8 cellular contexts compared by ENCODE assay signal in genomic region chr11:64762916-64763803, GRCh38. TPM values are rescaled to one million over a fixed set of nuclear protein-coding genes. Genes with fewer than 3 reads are reported as not detected.
DNase-seq lines count a peak whose midpoint lies in the region; ATAC-seq and TF ChIP-seq lines count a peak whose summit lies in the region.

No MANE protein-coding gene starts in this region.

- ATAC-seq in HCT116 (no peak), GM18873 (IDR thresholded peaks at IDR 0.05; ENCODE audit: low FRiP score, unreplicated experiment) (no peak)
- ATAC-seq in activated CD8-positive, alpha-beta T cell treated with anti-CD3 and anti-CD28 coated beads for 36 hours = peak; percentile 14

- H3K4me3 ChIP-seq in AG04449 (ENCODE audit: low read depth, low read length) = no peak overlapping the region
- H3K4me3 ChIP-seq in HCT116 (replicated peaks in 1 of 2; ENCODE audit: low read depth in 1 of 2, low read length in 2 of 2) = no peak overlapping the region
- peak overlapping the region; percentile 7 for H3K4me3 ChIP-seq in left ventricle myocardium inferior
- H3K4me3 ChIP-seq in skeletal muscle cell (ENCODE audit: low read depth, low read length) = no peak overlapping the region

- TF ChIP-seq POLR2A in HCT116 (IDR thresholded peaks at IDR 0.05; ENCODE audit: borderline replicate concordance, extremely low read depth, insufficient read depth, insufficient read length) = no peak

- no peak overlapping the region for H2AFZ ChIP-seq in HCT116 (ENCODE audit: low read depth, low read length, poor library complexity, severe bottlenecking)

- peaks cover 34% of the 10 kb centered on the region for H3K79me2 ChIP-seq in HCT116 (ENCODE audit: insufficient read depth, low read length)

- H3K4me1 Mint-ChIP-seq in activated CD8-positive, alpha-beta T cell treated with anti-CD3 and anti-CD28 coated beads for 36 hours (ENCODE audit: low read depth) = peaks cover 74% of the 10 kb centered on the region

- TF ChIP-seq RAD21 in HCT116 (IDR thresholded peaks at IDR 0.05; ENCODE audit: low read depth) = no peak

- peak; percentile 23 for DNase-seq in AG04449 (ENCODE audit: low read depth, low spot score)
- DNase-seq in HCT116 (ENCODE audit: low read depth, low spot score) = no peak
- peak; percentile 48 for DNase-seq in activated CD8-positive, alpha-beta T cell treated with anti-CD3 and anti-CD28 coated beads for 36 hours
- DNase-seq in left ventricle myocardium inferior = no peak
- DNase-seq in skeletal muscle cell (ENCODE audit: low read depth) = peak; percentile 32
- DNase-seq in DMS 273 (lab: John Stamatoyannopoulos, UW; ENCODE audit: unreplicated experiment) = no peak
- no peak for DNase-seq in HUDEP-2 (lab: John Stamatoyannopoulos, UW; ENCODE audit: unreplicated experiment in 76 of 76)

- H3K4me3 Mint-ChIP-seq in activated CD8-positive, alpha-beta T cell treated with anti-CD3 and anti-CD28 coated beads for 36 hours = no peak overlapping the region

- intact Hi-C loops in HCT116 (cut with micrococcal nuclease) (no loop called here), left ventricle myocardium inferior (cut with micrococcal nuclease) (no loop called here)
- intact Hi-C loops in activated CD8-positive, alpha-beta T cell treated with anti-CD3 and anti-CD28 coated beads for 36 hours (cut with micrococcal nuclease) = no loop called here

- CTCF ChIA-PET in AG04449 (lab: Yijun Ruan, JAX) = interaction anchor here (1.1 to 3.9 kb wide), 4 partner anchors 11 to 74 kb away, joined by 3 to 34 read pairs (median 5); no protein-coding TSS in a partner anchor
- CTCF ChIA-PET in HCT116 (lab: Charles Lee) = no interaction called here
- CTCF ChIA-PET in activated CD8-positive, alpha-beta T cell treated with anti-CD3 and anti-CD28 coated beads for 36 hours (lab: Charles Lee) = interaction anchor here (1.2 to 5.0 kb wide), 6 partner anchors 9 to 75 kb away, joined by 3 to 45 read pairs (median 11); partner anchors contain the start of genes RASGRP2 and SF1

- POLR2A ChIA-PET in AG04449 (lab: Yijun Ruan, JAX) (no interaction called here), HCT116 (lab: Charles Lee) (interaction anchor here (1.6 kb wide), 1 partner anchor 15 kb away, joined by 5 read pairs; the partner anchor contains the start of gene SF1)
- POLR2A ChIA-PET in activated CD8-positive, alpha-beta T cell treated with anti-CD3 and anti-CD28 coated beads for 36 hours (lab: Charles Lee) = interaction anchor here (1.3 to 24.1 kb wide), 4 partner anchors 10 to 26 kb away, joined by 3 to 331 read pairs (median 156); partner anchors contain the start of genes RASGRP2 and SF1

- H3K27me3 ChIP-seq in HCT116 (ENCODE audit: insufficient read depth, low read length) = no peaks in the 10 kb centered on the region
- H3K27me3 ChIP-seq in left ventricle myocardium inferior (ENCODE audit: low read depth) = no peaks in the 10 kb centered on the region

- H3K27ac ChIP-seq in HCT116 (ENCODE audit: low read depth, low read length) (peak overlapping the region; percentile 36; the same call in 1 of the 2 replicates), left ventricle myocardium inferior (replicated peaks) (peak overlapping the region; percentile 89)

- peaks cover 0 to 5% of the 10 kb centered on the region in 2 experiments; a peak in 1 of 4 replicates for H3K4me1 ChIP-seq in HCT116 (ENCODE audit: control insufficient read depth in 1 of 2, insufficient read depth in 2 of 2, low read length in 2 of 2)
- peaks cover 91% of the 10 kb centered on the region for H3K4me1 ChIP-seq in left ventricle myocardium inferior

- H3K27me3 Mint-ChIP-seq in activated CD8-positive, alpha-beta T cell treated with anti-CD3 and anti-CD28 coated beads for 36 hours = no peaks in the 10 kb centered on the region

- RAD21 ChIA-PET in HCT116 (lab: Charles Lee; ENCODE audit: low non-redundant PET in 1 of 2, low total read pairs in 2 of 2, uncharacterized antibody in 2 of 2, unreplicated experiment in 2 of 2) = no interaction called here

- no peak overlapping the region for H3K4me2 ChIP-seq in HCT116 (ENCODE audit: low read length)

- H4K20me1 ChIP-seq in HCT116 (ENCODE audit: insufficient read depth) = peaks cover 22% of the 10 kb centered on the region; the same call in 1 of the 2 replicates

- H3K27ac Mint-ChIP-seq in activated CD8-positive, alpha-beta T cell treated with anti-CD3 and anti-CD28 coated beads for 36 hours = peak overlapping the region; percentile 80

- H3K9me3 ChIP-seq in HCT116 (ENCODE audit: control insufficient read depth in 1 of 2, insufficient read depth in 1 of 2, low read depth in 1 of 2, low read length in 2 of 2) (no peaks in the 10 kb centered on the region), left ventricle myocardium inferior (replicated peaks) (no peaks in the 10 kb centered on the region)

- no TSS peak for BruUV-seq in HCT116 (replicated peaks; lab: Mats Ljungman, UMichigan)

- no peaks in the 10 kb centered on the region for H3K9me2 ChIP-seq in HCT116 (ENCODE audit: insufficient read depth)

- no peak for TF ChIP-seq CTCF in AG04449 (IDR thresholded peaks at IDR 0.05; ENCODE audit: insufficient read depth, low read length, missing control alignments)
- TF ChIP-seq CTCF in HCT116 (IDR thresholded peaks at IDR 0.05 in 2 of 3, conservative IDR thresholded peaks at IDR 0.05 in 1 of 3; ENCODE audit: borderline replicate concordance in 1 of 3, insufficient read depth in 1 of 3, low read depth in 2 of 3, low read length in 2 of 3) = no peak
- TF ChIP-seq CTCF in activated CD8-positive, alpha-beta T cell treated with anti-CD3 and anti-CD28 coated beads for 36 hours (IDR thresholded peaks at IDR 0.05) = no peak
- no peak for TF ChIP-seq CTCF in left ventricle myocardium inferior (IDR thresholded peaks at IDR 0.05; ENCODE audit: borderline replicate concordance)

- no peaks in the 10 kb centered on the region for H3K9me3 Mint-ChIP-seq in activated CD8-positive, alpha-beta T cell treated with anti-CD3 and anti-CD28 coated beads for 36 hours

- H3K36me3 Mint-ChIP-seq in activated CD8-positive, alpha-beta T cell treated with anti-CD3 and anti-CD28 coated beads for 36 hours (ENCODE audit: low read depth) = peaks cover 52% of the 10 kb centered on the region

- H3K36me3 ChIP-seq in HCT116 (ENCODE audit: control insufficient read depth in 1 of 2, insufficient read depth in 2 of 2, low read length in 2 of 2) = peaks cover 42 to 49% of the 10 kb centered on the region in 2 experiments
- peaks cover 51% of the 10 kb centered on the region for H3K36me3 ChIP-seq in left ventricle myocardium inferior

- no peak overlapping the region for H3K9ac ChIP-seq in HCT116 (ENCODE audit: low read length)

TF ChIP-seq in HCT116, 20 proteins besides CTCF, POLR2A, EP300 and RAD21 (continues in another document):
- TF ChIP-seq CBX3 (IDR thresholded peaks at IDR 0.05; ENCODE audit: low read depth) (no peak), JUND (IDR thresholded peaks at IDR 0.05) (no peak), ZFX (IDR thresholded peaks at IDR 0.05) (no peak), ZBTB33 (IDR thresholded peaks at IDR 0.05; ENCODE audit: extremely low read depth, insufficient replicate concordance, low read length) (no peak), ELF1 (IDR thresholded peaks at IDR 0.05; ENCODE audit: borderline replicate concordance, low read depth) (no peak), CEBPB (IDR thresholded peaks at IDR 0.05; ENCODE audit: low read depth) (no peak), SIN3A (IDR thresholded peaks at IDR 0.05; ENCODE audit: low read depth) (no peak), EZH2phosphoT487 (IDR thresholded peaks at IDR 0.05; ENCODE audit: borderline replicate concordance) (no peak), EGR1 (IDR thresholded peaks at IDR 0.05; ENCODE audit: low read depth) (no peak)
- TF ChIP-seq, protein P1, sequence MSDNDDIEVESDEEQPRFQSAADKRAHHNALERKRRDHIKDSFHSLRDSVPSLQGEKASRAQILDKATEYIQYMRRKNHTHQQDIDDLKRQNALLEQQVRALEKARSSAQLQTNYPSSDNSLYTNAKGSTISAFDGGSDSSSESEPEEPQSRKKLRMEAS (IDR thresholded peaks at IDR 0.05) = no peak
- TF ChIP-seq, protein P2, sequence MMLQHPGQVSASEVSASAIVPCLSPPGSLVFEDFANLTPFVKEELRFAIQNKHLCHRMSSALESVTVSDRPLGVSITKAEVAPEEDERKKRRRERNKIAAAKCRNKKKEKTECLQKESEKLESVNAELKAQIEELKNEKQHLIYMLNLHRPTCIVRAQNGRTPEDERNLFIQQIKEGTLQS (IDR thresholded peaks at IDR 0.05) = no peak

RNA-seq across cellular contexts. Expression of gene PYGM, which starts 3.4 kb away (rescaled TPM):
- total RNA-seq in HCT116 (2021; ENCODE audit: unreplicated experiment) = 1.7 TPM
- polyA plus RNA-seq in HCT116 (2012) = 0.51 and 0.56 TPM in 2 replicates
- total RNA-seq in activated CD8-positive, alpha-beta T cell treated with anti-CD3 and anti-CD28 coated beads for 36 hours = 1 to 10 TPM; 1.2 to 3.3 TPM
- 89.5 TPM for total RNA-seq in left ventricle myocardium inferior

RNA-seq across cellular contexts. Expression of gene SF1, which starts 15.2 kb away (rescaled TPM):
- total RNA-seq in HCT116 (2021; ENCODE audit: unreplicated experiment) = 403 TPM
- 177 and 219 TPM in 2 replicates for polyA plus RNA-seq in HCT116 (2012)
- 100 to 1,000 TPM; 325 to 342 TPM for total RNA-seq in activated CD8-positive, alpha-beta T cell treated with anti-CD3 and anti-CD28 coated beads for 36 hours
- 188 TPM for total RNA-seq in left ventricle myocardium inferior

RNA-seq across cellular contexts. Expression of gene RASGRP2, which starts 19.2 kb away (rescaled TPM):
- total RNA-seq in HCT116 (2021; ENCODE audit: unreplicated experiment) = 12.8 TPM
- 14.6 and 18.7 TPM in 2 replicates for polyA plus RNA-seq in HCT116 (2012)
- total RNA-seq in activated CD8-positive, alpha-beta T cell treated with anti-CD3 and anti-CD28 coated beads for 36 hours = 1 to 10 TPM; 7.8 to 8.2 TPM
- total RNA-seq in left ventricle myocardium inferior = 21.1 TPM

RNA-seq across cellular contexts. Expression of gene MAP4K2, which starts 39.9 kb away (rescaled TPM):
- total RNA-seq in HCT116 (2021; ENCODE audit: unreplicated experiment) (44.2 TPM), left ventricle myocardium inferior (7.5 TPM)
- polyA plus RNA-seq in HCT116 (2012) = 37.5 and 38.1 TPM in 2 replicates
- 10 to 100 TPM; 56.4 to 58.0 TPM for total RNA-seq in activated CD8-positive, alpha-beta T cell treated with anti-CD3 and anti-CD28 coated beads for 36 hours

RNA-seq across cellular contexts. Expression of gene NRXN2, which starts 40.2 kb away (rescaled TPM):
- total RNA-seq in HCT116 (2021; ENCODE audit: unreplicated experiment) = 1.5 TPM
- 0.73 and 1.7 TPM in 2 replicates for polyA plus RNA-seq in HCT116 (2012)
- total RNA-seq in activated CD8-positive, alpha-beta T cell treated with anti-CD3 and anti-CD28 coated beads for 36 hours = under 1 TPM; 0.07 to 0.22 TPM
- total RNA-seq in left ventricle myocardium inferior = 0.71 TPM

Comparison
In these comparisons a context has a peak if more than half of its experiments do, and no peak if none do; other contexts are left out.
1. DNase-seq: peak in AG04449 (single experiment), activated CD8-positive, alpha-beta T cell treated with anti-CD3 and anti-CD28 coated beads for 36 hours (single experiment) and skeletal muscle cell (single experiment); none in HCT116 (single experiment), left ventricle myocardium inferior (single experiment), DMS 273 (single experiment) and HUDEP-2 (0 of 76).
2. RNA of gene PYGM, which starts 3.4 kb away (total RNA-seq): 89.5 TPM in left ventricle myocardium inferior (single experiment); 1.2 to 3.3 TPM in activated CD8-positive, alpha-beta T cell treated with anti-CD3 and anti-CD28 coated beads for 36 hours and 1.7 TPM in HCT116 (single experiment); every median in the first group is over 10 times any median in the second.